Comparison of ENCODE assay signal across 8 cellular contexts in genomic region chrX:9464435-9465371, GRCh38. TPM values are rescaled to one million over a fixed set of nuclear protein-coding genes. Genes with fewer than 3 reads are reported as not detected.
DNase-seq lines count a peak whose midpoint lies in the region; TF ChIP-seq lines count a peak whose summit lies in the region.

Gene TBL1X, plus strand, starts transcription at chrX:9465058. Its CDS starts 188,529 bp downstream, at chrX:9653587.

- DNase-seq in GDM1 (lab: John Stamatoyannopoulos, UW) (peak; percentile 19), NCI-H226 (peak; percentile 10), mesothelial cell of epicardium (ENCODE audit: low spot score in 2 of 2, unreplicated experiment in 2 of 2) (peak; percentile 30 to 63), NCI-H1694 (lab: John Stamatoyannopoulos, UW) (no peak)
- peak in 2 of 3 experiments; percentile 6 to 19 for DNase-seq in activated CD8-positive, alpha-beta memory T cell treated with anti-CD3 and anti-CD28 coated beads for 48 hours (ENCODE audit: low read depth in 2 of 3, low spot score in 2 of 3)

- peak within 1 kb of the TSS; percentile 61 for H3K4me3 ChIP-seq in HEK293 (ENCODE audit: low read depth, low read length)

- CTCF ChIA-PET in HEK293 (lab: Yijun Ruan, JAX) = interaction anchor here (0.7 kb wide), 1 partner anchor 94 kb away, joined by 3 read pairs; no protein-coding TSS in a partner anchor

- H3K9me3 Mint-ChIP-seq in mesothelial cell of epicardium = peaks cover 8% of the 10 kb centered on the region
- H3K9me3 Mint-ChIP-seq in stimulated activated naive CD8-positive, alpha-beta T cell treated with anti-CD3 and anti-CD28 coated beads, Interleukin-15, Interleukin-2, amounts not matched to agents 100 ng/mL and 50 ng/mL, for 24 hours = no peaks in the 10 kb centered on the region

- in situ Hi-C loops in endometrial microvascular endothelial cells (cut with HindIII; ENCODE audit: inconsistent ontology term, low pct_unique_long_range_greater_than_20kb, low sequenced_read_pairs) = no loop called here

- peak within 1 kb of the TSS; percentile 57; the same call in 1 of the 2 replicates for H3K27ac ChIP-seq in HEK293 (ENCODE audit: extremely low read depth, low read depth, low read length)

- H3K9me3 ChIP-seq in HEK293 (ENCODE audit: control insufficient read depth, insufficient read depth, low read depth, low read length) = no peaks in the 10 kb centered on the region

- H3K27me3 Mint-ChIP-seq in mesothelial cell of epicardium (ENCODE audit: low read depth) = no peaks in the 10 kb centered on the region
- peaks cover 4% of the 10 kb centered on the region for H3K27me3 Mint-ChIP-seq in stimulated activated naive CD8-positive, alpha-beta T cell treated with anti-CD3 and anti-CD28 coated beads, Interleukin-15, Interleukin-2, amounts not matched to agents 100 ng/mL and 50 ng/mL, for 24 hours

- no peak for TF ChIP-seq CTCF in HEK293 (tag by site-specific recombination; IDR thresholded peaks at IDR 0.05)
- TF ChIP-seq CTCF in mesothelial cell of epicardium (IDR thresholded peaks at IDR 0.05; ENCODE audit: unreplicated experiment) = no peak

- POLR2A ChIA-PET in HEK293 (lab: Yijun Ruan, JAX) = interaction anchor here (0.5 kb wide), 1 partner anchor 237 kb away, joined by 5 read pairs; no protein-coding TSS in a partner anchor

- H3K27ac Mint-ChIP-seq in mesothelial cell of epicardium = peak within 1 kb of the TSS; percentile 51
- peak within 1 kb of the TSS; percentile 96 for H3K27ac Mint-ChIP-seq in stimulated activated naive CD8-positive, alpha-beta T cell treated with anti-CD3 and anti-CD28 coated beads, Interleukin-15, Interleukin-2, amounts not matched to agents 100 ng/mL and 50 ng/mL, for 24 hours

- H3K36me3 Mint-ChIP-seq in mesothelial cell of epicardium = no peaks in the 10 kb centered on the region
- peaks cover 13% of the 10 kb centered on the region for H3K36me3 Mint-ChIP-seq in stimulated activated naive CD8-positive, alpha-beta T cell treated with anti-CD3 and anti-CD28 coated beads, Interleukin-15, Interleukin-2, amounts not matched to agents 100 ng/mL and 50 ng/mL, for 24 hours (ENCODE audit: low read depth)

- peaks cover 38% of the 10 kb centered on the region for H3K4me1 Mint-ChIP-seq in mesothelial cell of epicardium
- peaks cover 52% of the 10 kb centered on the region for H3K4me1 Mint-ChIP-seq in stimulated activated naive CD8-positive, alpha-beta T cell treated with anti-CD3 and anti-CD28 coated beads, Interleukin-15, Interleukin-2, amounts not matched to agents 100 ng/mL and 50 ng/mL, for 24 hours (ENCODE audit: low read depth)

- H3K4me1 ChIP-seq in HEK293 (ENCODE audit: control insufficient read depth, insufficient read depth, low read length) = no peaks in the 10 kb centered on the region

- no peaks in the 10 kb centered on the region for H3K36me3 ChIP-seq in HEK293 (ENCODE audit: control insufficient read depth in 2 of 2, insufficient read depth in 1 of 2, low read length in 2 of 2)

- peak within 1 kb of the TSS; percentile 72 for H3K4me3 Mint-ChIP-seq in mesothelial cell of epicardium
- peak within 1 kb of the TSS; percentile 88 for H3K4me3 Mint-ChIP-seq in stimulated activated naive CD8-positive, alpha-beta T cell treated with anti-CD3 and anti-CD28 coated beads, Interleukin-15, Interleukin-2, amounts not matched to agents 100 ng/mL and 50 ng/mL, for 24 hours

TF ChIP-seq in HEK293, 187 proteins besides CTCF, POLR2A, EP300 and RAD21 (continues in another document):
- no peak for TF ChIP-seq ZNF239 (tag by site-specific recombination; IDR thresholded peaks at IDR 0.05)
- peak; percentile 41; the same call in 1 of the 2 replicates for TF ChIP-seq GLIS1 (tag by site-specific recombination; IDR thresholded peaks at IDR 0.05)
- TF ChIP-seq BCL11B (tag by site-specific recombination; IDR thresholded peaks at IDR 0.05; ENCODE audit: low read depth) = no peak
- TF ChIP-seq ZNF571 (tag by site-specific recombination; IDR thresholded peaks at IDR 0.05) = no peak
- TF ChIP-seq KLF8 (tag by site-specific recombination; IDR thresholded peaks at IDR 0.05) = peak; percentile 37; the same call in 1 of the 2 replicates
- TF ChIP-seq PATZ1 (tag by site-specific recombination; IDR thresholded peaks at IDR 0.05) = 0 out of 2 replicates have a peak, but pooled peaks have one; percentile 39
- TF ChIP-seq ZNF157 (tag by site-specific recombination; IDR thresholded peaks at IDR 0.05) = no peak
- no peak for TF ChIP-seq SCRT1 (tag by site-specific recombination; IDR thresholded peaks at IDR 0.05; ENCODE audit: borderline replicate concordance)
- TF ChIP-seq SP3 (tag by site-specific recombination; IDR thresholded peaks at IDR 0.05) = peak; percentile 40
- TF ChIP-seq GLI4 (tag by site-specific recombination; IDR thresholded peaks at IDR 0.05) = no peak
- no peak for TF ChIP-seq IKZF3 (tag by site-specific recombination; IDR thresholded peaks at IDR 0.05)
- peak; percentile 60 for TF ChIP-seq ZNF335 (tag by site-specific recombination; conservative IDR thresholded peaks at IDR 0.05)
- 0 out of 2 replicates have a peak, but pooled peaks have one; percentile 19 for TF ChIP-seq KLF1 (tag by site-specific recombination; IDR thresholded peaks at IDR 0.05)
- no peak for TF ChIP-seq ZNF155 (tag by site-specific recombination; IDR thresholded peaks at IDR 0.05)
- TF ChIP-seq ZNF398 (tag by site-specific recombination; IDR thresholded peaks at IDR 0.05) = no peak
- no peak for TF ChIP-seq KLF10 (tag by site-specific recombination; IDR thresholded peaks at IDR 0.05)
- TF ChIP-seq GLIS2 (tag by site-specific recombination; IDR thresholded peaks at IDR 0.05) = peak; percentile 79
- no peak for TF ChIP-seq ZNF221 (tag by site-specific recombination; IDR thresholded peaks at IDR 0.05; ENCODE audit: borderline replicate concordance)
- TF ChIP-seq WT1 (tag by site-specific recombination; IDR thresholded peaks at IDR 0.05) = no peak
- TF ChIP-seq ZNF777 (tag by site-specific recombination; IDR thresholded peaks at IDR 0.05; ENCODE audit: borderline replicate concordance) = no peak
- TF ChIP-seq ZBTB49 (tag by site-specific recombination; IDR thresholded peaks at IDR 0.05; ENCODE audit: low read depth) = no peak
- no peak for TF ChIP-seq ZNF10 (tag by site-specific recombination; IDR thresholded peaks at IDR 0.05)
- no peak for TF ChIP-seq ZNF19 (tag by site-specific recombination; IDR thresholded peaks at IDR 0.05; ENCODE audit: low read depth)
- no peak for TF ChIP-seq YY2 (tag by site-specific recombination; IDR thresholded peaks at IDR 0.05)
- TF ChIP-seq KLF9 (tag by site-specific recombination; IDR thresholded peaks at IDR 0.05; ENCODE audit: low read depth) = peak; percentile 62
- no peak for TF ChIP-seq ZNF785 (tag by site-specific recombination; IDR thresholded peaks at IDR 0.05)
- TF ChIP-seq ZNF211 (tag by site-specific recombination; IDR thresholded peaks at IDR 0.05; ENCODE audit: low read depth) = no peak

RNA-seq across cellular contexts. Expression of gene TBL1X, which starts in this region (rescaled TPM):
- 33.8 TPM for total RNA-seq in endometrial microvascular endothelial cells (ENCODE audit: inconsistent ontology term)
- 32.5 to 34.5 TPM (median 32.7 TPM) in 3 replicates for total RNA-seq in mesothelial cell of epicardium
